18 cellular contexts compared by ENCODE assay signal in genomic region chr15:31373970-31374369, GRCh38. TPM values are rescaled to one million over a fixed set of nuclear protein-coding genes. Genes with fewer than 3 reads are reported as not detected.
DNase-seq lines count a peak whose midpoint lies in the region; ATAC-seq and TF ChIP-seq lines count a peak whose summit lies in the region.
"Had no signal": no experiment of that assay in that cellular context is flagged by ENCODE, and none has a peak within 500 bp of the region (broad histone marks: within the 10 kb centered on the region; RNA-seq: fewer than 3 reads in every experiment).

No MANE protein-coding gene starts in this region.

- POLR2A ChIA-PET in naive thymus-derived CD8-positive, alpha-beta T cell (lab: Charles Lee), result interaction anchor here (0.9 to 36.8 kb wide), 3 partner anchors 18 to 45 kb away, joined by 3 to 915 read pairs (median 6); partner anchors contain the start of gene KLF13

- ATAC-seq in heart left ventricle (no peak), left cardiac atrium (no peak), GM19328 (IDR thresholded peaks at IDR 0.05; ENCODE audit: unreplicated experiment) (no peak)
- no peak for ATAC-seq in central memory CD8-positive, alpha-beta T cell (replicated peaks; ENCODE audit: extremely low read depth, poor library complexity, severe bottlenecking)
- no peak for ATAC-seq in naive thymus-derived CD8-positive, alpha-beta T cell
- ATAC-seq: HepG2 had no signal

- intact Hi-C loops in heart left ventricle (cut with DNase I) (loop anchor here in 1 of 10 donors (5.0 kb wide), 1 partner anchor 68 kb away; no protein-coding TSS in a partner anchor), left cardiac atrium (cut with DNase I) (no loop called here), transverse colon (cut with DNase I; ENCODE audit: low total_unique reads) (loop anchor here (5.0 kb wide), 1 partner anchor 108 kb away; no protein-coding TSS in a partner anchor)

- no peaks in the 10 kb centered on the region for H3K9me3 ChIP-seq in heart left ventricle
- H3K9me3 ChIP-seq in transverse colon, result no peaks in the 10 kb centered on the region
- H3K9me3 ChIP-seq: MG63, neutrophil had no signal

- peak overlapping the region; percentile 6 for H3K4me3 Mint-ChIP-seq in central memory CD8-positive, alpha-beta T cell
- H3K4me3 Mint-ChIP-seq in naive thymus-derived CD8-positive, alpha-beta T cell, result peak overlapping the region in 4 of 10 donors; percentile 10 to 44 (median 14)
- H3K4me3 Mint-ChIP-seq: memory B cell had no signal

- DNase-seq in heart left ventricle (peak in 1 of 5 donors; percentile 23), left cardiac atrium (no peak), transverse colon (no peak), NCI-H2227 treated with DMSO at 0.1 percent for 48 hours (lab: John Stamatoyannopoulos, UW) (no peak), brain microvascular endothelial cell (no peak)
- no peak for DNase-seq in central memory CD8-positive, alpha-beta T cell (ENCODE audit: low spot score in 2 of 2)
- peak in 1 of 10 donors; percentile 38 for DNase-seq in naive thymus-derived CD8-positive, alpha-beta T cell
- DNase-seq: activated naive CD4-positive, alpha-beta T cell treated with Interleukin-2 at 50 U/mL for 16 hours; foreskin fibroblast; MG63; NCI-H2081; NCI-H526 treated with DMSO at 0.1 percent for 48 hours; stimulated activated CD4-positive, alpha-beta T cell treated with anti-CD3 and anti-CD28 coated beads, Interleukin-4, amount 100 ng/mL, for 24 hours had no signal

- TF ChIP-seq POLR2A in heart left ventricle (IDR thresholded peaks at IDR 0.05), result no peak
- no peak for TF ChIP-seq POLR2A in transverse colon (IDR thresholded peaks at IDR 0.05)

- H3K4me1 ChIP-seq in heart left ventricle, result peaks cover 0 to 94% (median 73%) of the 10 kb centered on the region in 12 donors
- H3K4me1 ChIP-seq in transverse colon, result peaks cover 18 to 71% (median 47%) of the 10 kb centered on the region in 4 donors

- peak overlapping the region in 10 of 12 donors; percentile 11 to 94 (median 60) for H3K27ac ChIP-seq in heart left ventricle
- peak overlapping the region; percentile 60 to 75 (median 69) for H3K27ac ChIP-seq in transverse colon
- H3K27ac ChIP-seq in brain microvascular endothelial cell, result no peak overlapping the region
- H3K27ac ChIP-seq: neutrophil, VCaP had no signal

- no peak for TF ChIP-seq EP300 in transverse colon (IDR thresholded peaks at IDR 0.05; ENCODE audit: low read depth)

- H3K27ac Mint-ChIP-seq in central memory CD8-positive, alpha-beta T cell (ENCODE audit: low read depth), result peak overlapping the region; percentile 74
- H3K27ac Mint-ChIP-seq in naive thymus-derived CD8-positive, alpha-beta T cell, result peak overlapping the region; percentile 37 to 88 (median 76)

- H3K36me3 ChIP-seq in heart left ventricle (peaks cover 0 to 62% (median 27%) of the 10 kb centered on the region in 9 donors), transverse colon (peaks cover 0 to 12% (median 3%) of the 10 kb centered on the region in 4 donors), brain microvascular endothelial cell (replicated peaks) (peaks cover 4% of the 10 kb centered on the region)

- H3K27me3 Mint-ChIP-seq in central memory CD8-positive, alpha-beta T cell, result no peaks in the 10 kb centered on the region
- no peaks in the 10 kb centered on the region for H3K27me3 Mint-ChIP-seq in naive thymus-derived CD8-positive, alpha-beta T cell
- H3K27me3 Mint-ChIP-seq: memory B cell had no signal

- H3K9me3 Mint-ChIP-seq in central memory CD8-positive, alpha-beta T cell, result peaks cover 5% of the 10 kb centered on the region
- peaks cover 0 to 6% (median 2%) of the 10 kb centered on the region in 9 donors for H3K9me3 Mint-ChIP-seq in naive thymus-derived CD8-positive, alpha-beta T cell
- H3K9me3 Mint-ChIP-seq: memory B cell had no signal

- H3K36me3 Mint-ChIP-seq in central memory CD8-positive, alpha-beta T cell (ENCODE audit: insufficient read depth), result peaks cover 59% of the 10 kb centered on the region
- H3K36me3 Mint-ChIP-seq in naive thymus-derived CD8-positive, alpha-beta T cell, result peaks cover 3 to 61% (median 15%) of the 10 kb centered on the region in 3 donors

- no peak for TF ChIP-seq CTCF in heart left ventricle (IDR thresholded peaks at IDR 0.05)
- TF ChIP-seq CTCF in transverse colon (IDR thresholded peaks at IDR 0.05), result no peak
- TF ChIP-seq CTCF in brain microvascular endothelial cell (IDR thresholded peaks at IDR 0.05; ENCODE audit: low read depth, low read length, missing control alignments), result no peak

- H3K27me3 ChIP-seq in heart left ventricle, result no peaks in the 10 kb centered on the region
- no peaks in the 10 kb centered on the region for H3K27me3 ChIP-seq in transverse colon
- H3K27me3 ChIP-seq in brain microvascular endothelial cell (replicated peaks), result no peaks in the 10 kb centered on the region
- H3K27me3 ChIP-seq: MG63, neutrophil had no signal

- WGBS in heart left ventricle, 4 donors, result 95 to 98% (median 96%) methylated on average over 4 to 9 of the region's 9 CpGs
- WGBS in transverse colon (ENCODE audit: low coverage in 1 of 2), 2 donors, result 98% methylated on average over 9 of the region's 9 CpGs; no CpG with 5 or more reads in 1 of the 2 donors

- peaks cover 36% of the 10 kb centered on the region for H3K4me1 Mint-ChIP-seq in central memory CD8-positive, alpha-beta T cell
- H3K4me1 Mint-ChIP-seq in naive thymus-derived CD8-positive, alpha-beta T cell, result peaks cover 40 to 95% (median 84%) of the 10 kb centered on the region in 4 donors

- H3K4me3 ChIP-seq in heart left ventricle (no peak overlapping the region), transverse colon (no peak overlapping the region), brain microvascular endothelial cell (ENCODE audit: low read depth, low read length) (no peak overlapping the region)
- H3K4me3 ChIP-seq: MG63 had no signal

- in situ Hi-C loops in transverse colon (cut with MboI; ENCODE audit: low pct_ligation_motif_present in 1 of 4, low pct_unique_long_range_greater_than_20kb in 1 of 4, low sequenced_read_pairs in 3 of 4) (no loop called here), brain microvascular endothelial cell (cut with HindIII; ENCODE audit: low pct_ligation_motif_present, low sequenced_read_pairs) (no loop called here)

RNA-seq across cellular contexts. Expression of gene KLF13, which starts 47.3 kb away (rescaled TPM):
- total RNA-seq in heart left ventricle (10 to 100 TPM; 37.5 to 65.9 (median 56.4) TPM), left cardiac atrium (10 to 100 TPM; 34.5 to 69.9 TPM), transverse colon (10 to 100 TPM; 39.0 to 81.2 (median 68.8) TPM)
- 10 to 100 TPM; 22.4 to 74.0 TPM for polyA plus RNA-seq in heart left ventricle
- total RNA-seq in naive thymus-derived CD8-positive, alpha-beta T cell, result 100 to 1,000 TPM; 240 to 244 TPM
- polyA plus RNA-seq in naive thymus-derived CD8-positive, alpha-beta T cell, result 100 to 1,000 TPM in 1 of 3 donors, 10 to 100 TPM in 2; 70.1 to 102 (median 93.7) TPM
